Comparison of ENCODE assay signal across 1 cellular context in genomic region chr3:186044973-186045372, GRCh38.
TF ChIP-seq lines count a peak whose summit lies in the region.

No MANE protein-coding gene starts in this region.

TF ChIP-seq in WTC11, 78 proteins besides CTCF, POLR2A, EP300 and RAD21 (continued from another document):
- TF ChIP-seq STAT6 (CRISPR knock-in tag; conservative IDR thresholded peaks at IDR 0.05; ENCODE audit: low read depth), result no peak
- TF ChIP-seq MLX (CRISPR knock-in tag; IDR thresholded peaks at IDR 0.05), result no peak
- no peak for TF ChIP-seq ZNF121 (CRISPR knock-in tag; IDR thresholded peaks at IDR 0.05)
- no peak for TF ChIP-seq ZNF425 (CRISPR knock-in tag; conservative IDR thresholded peaks at IDR 0.05)
